ENCODE assay signal across 8 cellular contexts in genomic region chr5:15013654-15014463, GRCh38.
DNase-seq lines count a peak whose midpoint lies in the region; ATAC-seq, FAIRE-seq and TF ChIP-seq lines count a peak whose summit lies in the region.

No MANE protein-coding gene starts in this region.

- FAIRE-seq in GM12892 (lab: Jason Lieb, UNC) = peak; percentile 24

- intact Hi-C loops in upper lobe of right lung (cut with DNase I) = no loop called here

- H3K9me3 ChIP-seq in upper lobe of right lung = no peaks in the 10 kb centered on the region

- H3K27me3 ChIP-seq in upper lobe of right lung = no peaks in the 10 kb centered on the region

- TF ChIP-seq POLR2A in GM12892 (IDR thresholded peaks at IDR 0.05; ENCODE audit: low read depth, low read length) = no peak

- H3K4me1 ChIP-seq in upper lobe of right lung = peaks cover 10% of the 10 kb centered on the region

- TF ChIP-seq CTCF in upper lobe of right lung (IDR thresholded peaks at IDR 0.05) = peak; percentile 72

- H3K36me3 ChIP-seq in upper lobe of right lung = no peaks in the 10 kb centered on the region

- ATAC-seq in HG03571 (IDR thresholded peaks at IDR 0.05; ENCODE audit: unreplicated experiment) = peak; percentile 61
- peak; percentile 88 for ATAC-seq in upper lobe of right lung

- DNase-seq in A172 (ENCODE audit: low spot score) (peak; percentile 70), GM12892 (ENCODE audit: insufficient read length) (no peak), NCI-H82 (lab: John Stamatoyannopoulos, UW) (peak; percentile 74), left kidney (ENCODE audit: low read depth, low spot score) (peak; percentile 83), upper lobe of right lung (no peak), GM19238 (ENCODE audit: insufficient read length, low spot score) (no peak)
- peak; percentile 10 for DNase-seq in central memory CD4-positive, alpha-beta T cell

- no peak overlapping the region for H3K27ac ChIP-seq in upper lobe of right lung

- no peak overlapping the region for H3K4me3 ChIP-seq in upper lobe of right lung

Comparison
In these comparisons a context has a peak if more than half of its experiments do, and no peak if none do; other contexts are left out.
1. DNase-seq: peak in A172 (single experiment), NCI-H82 (single experiment), central memory CD4-positive, alpha-beta T cell (single experiment) and left kidney (single experiment); none in GM12892 (single experiment), upper lobe of right lung (single experiment) and GM19238 (single experiment).